Comparison of ENCODE assay signal across 1 cellular context in genomic region chr10:69123747-69124557, GRCh38.
TF ChIP-seq lines count a peak whose summit lies in the region.

TSS of gene VPS26A (plus strand) at chr10:69124178. CDS start at chr10:69124278, 100 bp downstream.

TF ChIP-seq in K562, 482 proteins besides CTCF, POLR2A, EP300 and RAD21 (continued from another document and continues in another):
- TF ChIP-seq TRIM25 (IDR thresholded peaks at IDR 0.05; ENCODE audit: borderline replicate concordance) (no peak), HCFC1 (IDR thresholded peaks at IDR 0.05; ENCODE audit: low read depth, low read length) (peak; percentile 67), ATF4 (CRISPR knock-in tag; IDR thresholded peaks at IDR 0.05) (peak; percentile 45; the same call in 1 of the 2 replicates), MAZ (CRISPR knock-in tag; conservative IDR thresholded peaks at IDR 0.05 in 1 of 2, IDR thresholded peaks at IDR 0.05 in 1 of 2) (peak; percentile 99), POLR2AphosphoS5 (IDR thresholded peaks at IDR 0.05; ENCODE audit: control insufficient read depth, insufficient read depth, low read depth, low read length) (peak; percentile 95), PHB2 (IDR thresholded peaks at IDR 0.05; ENCODE audit: low read depth) (no peak), LEF1 (IDR thresholded peaks at IDR 0.05) (peak; percentile 78; the same call in 1 of the 2 replicates), E2F4 (CRISPR knock-in tag; IDR thresholded peaks at IDR 0.05; ENCODE audit: low read depth) (no peak), SREBF1 (IDR thresholded peaks at IDR 0.05; ENCODE audit: borderline replicate concordance, low read depth, low read length) (peak; percentile 92), ARNT (IDR thresholded peaks at IDR 0.05) (no peak), E2F6 (IDR thresholded peaks at IDR 0.05; ENCODE audit: borderline replicate concordance in 1 of 2, extremely low read depth in 1 of 2, insufficient read depth in 1 of 2, insufficient read length in 1 of 2, low read depth in 1 of 2, low read length in 1 of 2, poor library complexity in 1 of 2, severe bottlenecking in 1 of 2) (peak; percentile 59 to 62), GATA2 (CRISPR knock-in tag; IDR thresholded peaks at IDR 0.05) (no peak), PRPF4 (IDR thresholded peaks at IDR 0.05; ENCODE audit: insufficient read depth, low read depth, low read length, poor library complexity, severe bottlenecking) (no peak), ZNF347 (CRISPR knock-in tag; IDR thresholded peaks at IDR 0.05; ENCODE audit: low read depth) (0 out of 2 replicates have a peak, but pooled peaks have one; percentile 16), SOX6 (IDR thresholded peaks at IDR 0.05) (peak; percentile 11; the same call in 1 of the 2 replicates), TCF7L2 (IDR thresholded peaks at IDR 0.05; ENCODE audit: low read depth, low read length) (no peak), CXXC5 (CRISPR knock-in tag; IDR thresholded peaks at IDR 0.05) (peak; percentile 98), FOXO4 (CRISPR knock-in tag; IDR thresholded peaks at IDR 0.05) (no peak; the same call in 1 of the 2 replicates), RFX7 (CRISPR knock-in tag; IDR thresholded peaks at IDR 0.05) (no peak), STAT5A (IDR thresholded peaks at IDR 0.05; ENCODE audit: borderline replicate concordance, low read length) (no peak), CTBP1 (IDR thresholded peaks at IDR 0.05; ENCODE audit: borderline replicate concordance) (peak; percentile 80), GTF2F1 (IDR thresholded peaks at IDR 0.05; ENCODE audit: low read depth, low read length) (0 out of 2 replicates have a peak, but pooled peaks have one; percentile 12), CBFA2T3 (IDR thresholded peaks at IDR 0.05) (0 out of 2 replicates have a peak, but pooled peaks have one; percentile 5), TAL1 (IDR thresholded peaks at IDR 0.05) (no peak), HDAC1 (IDR thresholded peaks at IDR 0.05) (peak in 1 of 2 experiments; percentile 58; a peak in 2 of 4 replicates), MLX (CRISPR knock-in tag; conservative IDR thresholded peaks at IDR 0.05) (0 out of 4 replicates have a peak, but pooled peaks of 1 of the 2 experiments have one; percentile 80), ZNF3 (CRISPR knock-in tag; IDR thresholded peaks at IDR 0.05) (no peak), TCF7 (IDR thresholded peaks at IDR 0.05; ENCODE audit: borderline replicate concordance) (no peak), GATAD2B (IDR thresholded peaks at IDR 0.05; ENCODE audit: borderline replicate concordance) (peak; percentile 93), FIP1L1 (IDR thresholded peaks at IDR 0.05; ENCODE audit: low read depth, low read length, poor library complexity, severe bottlenecking) (peak; percentile 62), RFX5 (IDR thresholded peaks at IDR 0.05; ENCODE audit: low read depth, low read length) (no peak), ZNF24 (IDR thresholded peaks at IDR 0.05) (peak; percentile 40; the same call in 1 of the 2 replicates), SP2 (IDR thresholded peaks at IDR 0.05; ENCODE audit: extremely low read depth, low read depth, low read length, poor library complexity, severe bottlenecking) (no peak), HEY1 (CRISPR knock-in tag; IDR thresholded peaks at IDR 0.05; ENCODE audit: borderline replicate concordance) (peak; percentile 67; the same call in 1 of the 2 replicates), RBFOX2 (IDR thresholded peaks at IDR 0.05; ENCODE audit: low read depth, low read length) (peak; percentile 95), USF2 (CRISPR knock-in tag; IDR thresholded peaks at IDR 0.05) (peak; percentile 99), DEAF1 (CRISPR knock-in tag; IDR thresholded peaks at IDR 0.05) (peak; percentile 76), CEBPG (CRISPR knock-in tag; IDR thresholded peaks at IDR 0.05) (no peak), CEBPG (tag; conservative IDR thresholded peaks at IDR 0.05 in 1 of 2, IDR thresholded peaks at IDR 0.05 in 1 of 2) (no peak), TARDBP (IDR thresholded peaks at IDR 0.05) (0 out of 2 replicates have a peak, but pooled peaks have one; percentile 33), HNRNPL (IDR thresholded peaks at IDR 0.05; ENCODE audit: low read depth, low read length) (0 out of 2 replicates have a peak, but pooled peaks have one; percentile 1), HNRNPLL (IDR thresholded peaks at IDR 0.05; ENCODE audit: low read depth, low read length, poor library complexity, severe bottlenecking) (peak; percentile 40), REST (CRISPR knock-in tag; IDR thresholded peaks at IDR 0.05; ENCODE audit: low read depth) (0 out of 2 replicates have a peak, but pooled peaks have one; percentile 21), BCLAF1 (IDR thresholded peaks at IDR 0.05; ENCODE audit: borderline replicate concordance in 1 of 2, control insufficient read depth in 1 of 2, low read depth in 2 of 2, low read length in 1 of 2) (no peak), ARID3A (IDR thresholded peaks at IDR 0.05; ENCODE audit: borderline replicate concordance, low read depth, low read length) (no peak)
